ENCODE assay signal across 1 cellular context in genomic region chr2:97697252-97698235, GRCh38.
TF ChIP-seq lines count a peak whose summit lies in the region.

No MANE protein-coding gene starts in this region.

TF ChIP-seq in HEK293, 187 proteins besides CTCF, POLR2A, EP300 and RAD21 (continued from another document):
- TF ChIP-seq ZNF280D (tag by site-specific recombination; IDR thresholded peaks at IDR 0.05) (no peak), SCRT2 (tag by site-specific recombination; IDR thresholded peaks at IDR 0.05) (peak; percentile 82), ZSCAN5A (tag by site-specific recombination; IDR thresholded peaks at IDR 0.05) (no peak), ZNF549 (tag by site-specific recombination; IDR thresholded peaks at IDR 0.05) (no peak), ZNF701 (tag by site-specific recombination; IDR thresholded peaks at IDR 0.05) (no peak), SP7 (tag by site-specific recombination; IDR thresholded peaks at IDR 0.05) (peak; percentile 20; the same call in 1 of the 2 replicates), KLF17 (tag by site-specific recombination; IDR thresholded peaks at IDR 0.05) (no peak), ZNF677 (tag by site-specific recombination; IDR thresholded peaks at IDR 0.05) (peak; percentile 99), ZNF654 (tag by site-specific recombination; IDR thresholded peaks at IDR 0.05; ENCODE audit: low read depth) (peak; percentile 81)
TF ChIP-seq in HEK293: peak in this region for 8.
